In genomic region chr1:89198081-89198480, GRCh38 we compare ENCODE assay signal across 8 cellular contexts. TPM values are rescaled to one million over a fixed set of nuclear protein-coding genes. Genes with fewer than 3 reads are reported as not detected.
A peak's percentile ranks its signal among the peaks of the same experiment; 100 is the strongest.
DNase-seq lines count a peak whose midpoint lies in the region; ATAC-seq and TF ChIP-seq lines count a peak whose summit lies in the region.

No MANE protein-coding gene starts in this region.

- ATAC-seq in activated CD4-positive, alpha-beta T cell treated with anti-CD3 and anti-CD28 coated beads for 36 hours, result peak; percentile 4
- ATAC-seq in memory B cell (ENCODE audit: low read depth) (no peak), thoracic aorta (ENCODE audit: insufficient number of reproducible peaks, low FRiP score, low read depth) (no peak)

- DNase-seq in activated CD4-positive, alpha-beta T cell treated with anti-CD3 and anti-CD28 coated beads for 36 hours, result no peak
- no peak for DNase-seq in activated CD4-positive, alpha-beta T cell treated with anti-CD3 and anti-CD28 coated beads, Interleukin-2, amount 50 U/mL, for 4 hours
- DNase-seq in adipocyte (ENCODE audit: low read depth), result peak; percentile 0
- no peak for DNase-seq in memory B cell (ENCODE audit: low spot score in 2 of 2)
- no peak for DNase-seq in thoracic aorta (ENCODE audit: low spot score)
- no peak for DNase-seq in cerebellum (ENCODE audit: low spot score)
- no peak for DNase-seq in A673 (ENCODE audit: low spot score)
- DNase-seq in SJCRH30, result no peak

- POLR2A ChIA-PET in activated CD4-positive, alpha-beta T cell treated with anti-CD3 and anti-CD28 coated beads for 36 hours (lab: Charles Lee), result interaction anchor here (0.7 to 1.8 kb wide), 3 partner anchors 72 to 77 kb away, joined by 3 to 28 read pairs (median 8); partner anchors contain the start of genes GBP2 and GBP5
- POLR2A ChIA-PET in A673 (lab: Charles Lee; ENCODE audit: low non-redundant PET), result no interaction called here

- H3K9me3 Mint-ChIP-seq in activated CD4-positive, alpha-beta T cell treated with anti-CD3 and anti-CD28 coated beads for 36 hours (ENCODE audit: low read depth), result no peaks in the 10 kb centered on the region
- no peaks in the 10 kb centered on the region for H3K9me3 Mint-ChIP-seq in memory B cell

- H3K9ac ChIP-seq in adipocyte (ENCODE audit: low read length), result no peak overlapping the region

- CTCF ChIA-PET in activated CD4-positive, alpha-beta T cell treated with anti-CD3 and anti-CD28 coated beads for 36 hours (lab: Charles Lee), result interaction anchor here (1.0 to 1.8 kb wide), 7 partner anchors 9 to 290 kb away, joined by 3 to 8 read pairs (median 5); no protein-coding TSS in a partner anchor
- CTCF ChIA-PET in A673 (lab: Charles Lee), result no interaction called here

- TF ChIP-seq CTCF in thoracic aorta (IDR thresholded peaks at IDR 0.05), result no peak
- no peak for TF ChIP-seq CTCF in A673 (conservative IDR thresholded peaks at IDR 0.05; ENCODE audit: low read depth, low read length)

- H3K36me3 ChIP-seq in adipocyte (ENCODE audit: control insufficient read depth, insufficient read depth, low read length, severe bottlenecking) (no peaks in the 10 kb centered on the region), thoracic aorta (no peaks in the 10 kb centered on the region), A673 (ENCODE audit: insufficient read depth, low read length, poor library complexity, severe bottlenecking) (no peaks in the 10 kb centered on the region), SJCRH30 (no peaks in the 10 kb centered on the region)

- peaks cover 71% of the 10 kb centered on the region for H3K4me1 Mint-ChIP-seq in activated CD4-positive, alpha-beta T cell treated with anti-CD3 and anti-CD28 coated beads for 36 hours
- peaks cover 22% of the 10 kb centered on the region for H3K4me1 Mint-ChIP-seq in memory B cell

- H3K27me3 ChIP-seq in adipocyte (replicated peaks; ENCODE audit: control insufficient read depth, insufficient read depth, low read length) (no peaks in the 10 kb centered on the region), thoracic aorta (replicated peaks; ENCODE audit: insufficient read depth) (no peaks in the 10 kb centered on the region), A673 (replicated peaks; ENCODE audit: insufficient read depth, low read depth, low read length, poor library complexity) (no peaks in the 10 kb centered on the region), SJCRH30 (no peaks in the 10 kb centered on the region)

- peak overlapping the region; percentile 98 for H3K27ac Mint-ChIP-seq in activated CD4-positive, alpha-beta T cell treated with anti-CD3 and anti-CD28 coated beads for 36 hours
- H3K27ac Mint-ChIP-seq in memory B cell, result peak overlapping the region; percentile 94

- no TSS peak for BruUV-seq in A673 (replicated peaks; lab: Mats Ljungman, UMichigan)

- peak overlapping the region; percentile 83 for H3K4me3 Mint-ChIP-seq in activated CD4-positive, alpha-beta T cell treated with anti-CD3 and anti-CD28 coated beads for 36 hours
- peak overlapping the region; percentile 90 for H3K4me3 Mint-ChIP-seq in memory B cell

- H3K4me1 ChIP-seq in adipocyte (ENCODE audit: control insufficient read depth, insufficient read depth, low read length), result peaks cover 3% of the 10 kb centered on the region
- H3K4me1 ChIP-seq in thoracic aorta (ENCODE audit: control insufficient read depth in 1 of 2, low read depth in 2 of 2), result peaks cover 0 to 16% of the 10 kb centered on the region in 2 donors
- H3K4me1 ChIP-seq in A673 (ENCODE audit: insufficient read depth, low read length, poor library complexity, severe bottlenecking), result peaks cover 23% of the 10 kb centered on the region
- H3K4me1 ChIP-seq in SJCRH30, result no peaks in the 10 kb centered on the region

- peaks cover 37% of the 10 kb centered on the region for H3K36me3 Mint-ChIP-seq in activated CD4-positive, alpha-beta T cell treated with anti-CD3 and anti-CD28 coated beads for 36 hours (ENCODE audit: low read depth)
- H3K36me3 Mint-ChIP-seq in memory B cell, result peaks cover 13% of the 10 kb centered on the region

- intact Hi-C loops in activated CD4-positive, alpha-beta T cell treated with anti-CD3 and anti-CD28 coated beads for 36 hours (cut with DNase I, micrococcal nuclease), result loop anchor here (1.0 to 5.0 kb wide), 7 partner anchors 73 to 524 kb away; no protein-coding TSS in a partner anchor
- intact Hi-C loops in A673 (cut with micrococcal nuclease; ENCODE audit: unreplicated experiment), result no loop called here

- H3K4me3 ChIP-seq in adipocyte (ENCODE audit: low read length) (peak overlapping the region; percentile 79), thoracic aorta (peak overlapping the region; percentile 63), A673 (ENCODE audit: low read depth, low read length, poor library complexity, severe bottlenecking) (no peak overlapping the region), SJCRH30 (no peak overlapping the region)

- H3K27ac ChIP-seq in thoracic aorta, result peak overlapping the region; percentile 0 to 60
- H3K27ac ChIP-seq in A673 (ENCODE audit: low read depth, low read length, poor library complexity, severe bottlenecking), result no peak overlapping the region
- H3K27ac ChIP-seq in SJCRH30, result no peak overlapping the region

- H3K27me3 Mint-ChIP-seq in activated CD4-positive, alpha-beta T cell treated with anti-CD3 and anti-CD28 coated beads for 36 hours, result no peaks in the 10 kb centered on the region
- no peaks in the 10 kb centered on the region for H3K27me3 Mint-ChIP-seq in memory B cell

- no peaks in the 10 kb centered on the region for H3K9me3 ChIP-seq in adipocyte (ENCODE audit: control insufficient read depth, low read length)
- no peaks in the 10 kb centered on the region for H3K9me3 ChIP-seq in thoracic aorta
- no peaks in the 10 kb centered on the region for H3K9me3 ChIP-seq in A673 (ENCODE audit: low read depth, low read length, poor library complexity, severe bottlenecking)
- H3K9me3 ChIP-seq in SJCRH30 (replicated peaks), result no peaks in the 10 kb centered on the region

RNA-seq across cellular contexts. Expression of gene GBP4, which starts 0.7 kb away (rescaled TPM):
- total RNA-seq in activated CD4-positive, alpha-beta T cell treated with anti-CD3 and anti-CD28 coated beads for 36 hours, result 10 to 100 TPM; 30.8 to 34.4 TPM
- total RNA-seq in thoracic aorta (10 to 100 TPM in 1 of 2 donors, 1 to 10 TPM in 1; 5.8 to 20.2 TPM), cerebellum (0.91 TPM), A673 (2021) (0.79 and 1.7 TPM in 2 replicates)
- total RNA-seq in SJCRH30 (2014; rRNA removed; shearing (Covaris generic)), result 0.02 TPM in 1 of 2 replicates, not detected in the other

RNA-seq across cellular contexts. Expression of gene GBP7, which starts 22.3 kb away (rescaled TPM):
- not detected for total RNA-seq in activated CD4-positive, alpha-beta T cell treated with anti-CD3 and anti-CD28 coated beads for 36 hours
- total RNA-seq in thoracic aorta, result under 1 TPM in 1 of 2 donors, not detected in 1; 0.21 TPM
- not detected for total RNA-seq in cerebellum
- total RNA-seq in A673 (2021), result not detected in 2 replicates
- total RNA-seq in SJCRH30 (2014; rRNA removed; shearing (Covaris generic)), result not detected in 2 replicates

Comparison
In these comparisons a context has a peak if more than half of its experiments do, and no peak if none do; other contexts are left out.
1. H3K4me3 ChIP-seq: peak in adipocyte (single experiment) and thoracic aorta (single experiment); none in A673 (single experiment) and SJCRH30 (single experiment).
2. H3K27ac ChIP-seq: peak in thoracic aorta (2 of 2); none in A673 (single experiment) and SJCRH30 (single experiment).